ENCODE assay signal across 2 cellular contexts in genomic region chr19:39304701-39305571, GRCh38.
A peak's percentile ranks its signal among the peaks of the same experiment; 100 is the strongest.
TF ChIP-seq lines count a peak whose summit lies in the region.

No MANE protein-coding gene starts in this region.

TF ChIP-seq in A549, 52 proteins besides CTCF, POLR2A, EP300 and RAD21 (continued from another document):
- no peak for TF ChIP-seq USF2 (IDR thresholded peaks at IDR 0.05)
- no peak for TF ChIP-seq RCOR1 (IDR thresholded peaks at IDR 0.05; ENCODE audit: low read depth, low read length)
- peak; percentile 70; the same call in 1 of the 2 replicates for TF ChIP-seq KDM1A (IDR thresholded peaks at IDR 0.05; ENCODE audit: low read depth)

TF ChIP-seq in WTC11, 78 proteins besides CTCF, POLR2A, EP300 and RAD21:
- TF ChIP-seq ZMAT4 (CRISPR knock-in tag; IDR thresholded peaks at IDR 0.05) = no peak
- TF ChIP-seq MLX (CRISPR knock-in tag; IDR thresholded peaks at IDR 0.05) = no peak
